Comparison of ENCODE assay signal across 23 cellular contexts in genomic region chr17:31249742-31250141, GRCh38. TPM values are rescaled to one million over a fixed set of nuclear protein-coding genes. Genes with fewer than 3 reads are reported as not detected.
DNase-seq lines count a peak whose midpoint lies in the region; ATAC-seq, FAIRE-seq and TF ChIP-seq lines count a peak whose summit lies in the region.
"Had no signal": no experiment of that assay in that cellular context is flagged by ENCODE, and none has a peak within 500 bp of the region (broad histone marks: within the 10 kb centered on the region; RNA-seq: fewer than 3 reads in every experiment).

No MANE protein-coding gene starts in this region.

- no peak overlapping the region for H2BK12ac ChIP-seq in neuronal stem cell (ENCODE audit: low read length)

- no peak overlapping the region for H2BK120ac ChIP-seq in neuronal stem cell (ENCODE audit: low read depth, low read length)

- H4K91ac ChIP-seq in neuronal stem cell (ENCODE audit: low read depth, low read length, poor library complexity) = no peak overlapping the region

- dilution Hi-C loops in keratinocyte (cut with MboI; ENCODE audit: extremely low pct_ligation_motif_present, low sequenced_read_pairs) = no loop called here

- H3K9me3 Mint-ChIP-seq in natural killer cell = no peaks in the 10 kb centered on the region
- H3K9me3 Mint-ChIP-seq in natural killer cell treated with Interleukin-12 subunit alpha and Interleukin-12 subunit beta and Interleukin-15 and Interleukin-18, amount 100 ng/mL, for 72 hours = no peaks in the 10 kb centered on the region
- no peaks in the 10 kb centered on the region for H3K9me3 Mint-ChIP-seq in astrocyte (ENCODE audit: unreplicated experiment)
- H3K9me3 Mint-ChIP-seq: CD8-positive, alpha-beta memory T cell had no signal

- H4K20me1 ChIP-seq in astrocyte (ENCODE audit: insufficient read depth, low read length) (no peaks in the 10 kb centered on the region), keratinocyte (ENCODE audit: control insufficient read depth, extremely low read depth, insufficient read depth, low read length) (no peaks in the 10 kb centered on the region)

- DNase-seq in natural killer cell = no peak
- no peak for DNase-seq in natural killer cell treated with Interleukin-12 subunit alpha and Interleukin-12 subunit beta and Interleukin-15 and Interleukin-18, amount 100 ng/mL, for 72 hours (ENCODE audit: low spot score)
- no peak for DNase-seq in astrocyte (ENCODE audit: low read depth)
- no peak for DNase-seq in keratinocyte (ENCODE audit: low read depth, low spot score)
- no peak for DNase-seq in OCI-M1 (lab: John Stamatoyannopoulos, UW)
- no peak for DNase-seq in NCI-H748 treated with DMSO at 0.1 percent for 48 hours (lab: John Stamatoyannopoulos, UW)
- no peak for DNase-seq in neuronal stem cell (ENCODE audit: low spot score)
- DNase-seq in spleen = no peak
- DNase-seq: activated CD8-positive, alpha-beta memory T cell treated with anti-CD3 and anti-CD28 coated beads, Interleukin-2, amount 10 ng/mL, durations not matched to agents 7 days and 5 days; activated gamma-delta T cell treated with Interleukin-2 at 50 U/mL for 16 hours; amygdala; CD8-positive, alpha-beta memory T cell; DMS79 treated with DMSO at 0.1 percent for 48 hours; NCI-H187 treated with DMSO at 0.1 percent for 48 hours; NCI-H446 treated with DMSO at 0.1 percent for 48 hours; Right ventricle myocardium superior; T-helper 17 cell; tibial artery had no signal

- no peak overlapping the region for H4K8ac ChIP-seq in neuronal stem cell (ENCODE audit: low read depth, low read length)

- H3K23ac ChIP-seq in neuronal stem cell (ENCODE audit: low read depth, low read length, poor library complexity) = no peak overlapping the region

- H3K9me1 ChIP-seq in keratinocyte (ENCODE audit: control insufficient read depth, extremely low read depth, insufficient read depth, low read length) = no peaks in the 10 kb centered on the region

- H3K79me2 ChIP-seq in astrocyte (ENCODE audit: insufficient read depth, low read length) (no peaks in the 10 kb centered on the region), keratinocyte (ENCODE audit: control insufficient read depth, insufficient read depth, low read length) (no peaks in the 10 kb centered on the region)
- H3K79me2 ChIP-seq: parathyroid adenoma had no signal

- H3K4me1 ChIP-seq in astrocyte (ENCODE audit: insufficient read depth, low read length) (peaks cover 17% of the 10 kb centered on the region), keratinocyte (ENCODE audit: control insufficient read depth, extremely low read depth, insufficient read depth, low read length) (peaks cover 45% of the 10 kb centered on the region), neuronal stem cell (ENCODE audit: control insufficient read depth in 2 of 2, insufficient read depth in 1 of 2, low read depth in 1 of 2, low read length in 2 of 2) (no peaks in the 10 kb centered on the region), spleen (peaks cover 0 to 28% (median 16%) of the 10 kb centered on the region in 6 donors)
- H3K4me1 ChIP-seq: tibial artery had no signal

- no peak overlapping the region for H2AK5ac ChIP-seq in neuronal stem cell (ENCODE audit: low read depth, low read length)

- no peaks in the 10 kb centered on the region for H3K9me3 ChIP-seq in astrocyte (ENCODE audit: insufficient read depth, low read depth, low read length)
- H3K9me3 ChIP-seq in keratinocyte (ENCODE audit: control insufficient read depth, low read depth, low read length) = no peaks in the 10 kb centered on the region
- no peaks in the 10 kb centered on the region for H3K9me3 ChIP-seq in neuronal stem cell (replicated peaks in 1 of 2; ENCODE audit: control insufficient read depth in 2 of 2, insufficient read depth in 1 of 2, low read depth in 1 of 2, low read length in 2 of 2)
- no peaks in the 10 kb centered on the region for H3K9me3 ChIP-seq in spleen
- H3K9me3 ChIP-seq: tibial artery had no signal

- H3K27me3 ChIP-seq in astrocyte (ENCODE audit: insufficient read depth, low read length) (no peaks in the 10 kb centered on the region), keratinocyte (ENCODE audit: control insufficient read depth, extremely low read depth, insufficient read depth, low read length) (no peaks in the 10 kb centered on the region), neuronal stem cell (ENCODE audit: control insufficient read depth in 3 of 3, insufficient read depth in 3 of 3, low read depth in 1 of 3, low read length in 3 of 3) (no peaks in the 10 kb centered on the region), spleen (replicated peaks in 1 of 7) (no peaks in the 10 kb centered on the region)
- H3K27me3 ChIP-seq: foreskin keratinocyte, tibial artery had no signal

- H2AFZ ChIP-seq in astrocyte (ENCODE audit: low read depth, low read length) (no peak overlapping the region), keratinocyte (ENCODE audit: control insufficient read depth, low read length) (no peak overlapping the region), neuronal stem cell (ENCODE audit: low read length) (no peak overlapping the region)
- H2AFZ ChIP-seq: parathyroid adenoma had no signal

- H3K4me1 Mint-ChIP-seq in natural killer cell = peaks cover 7 to 11% of the 10 kb centered on the region in 2 donors
- peaks cover 5 to 6% of the 10 kb centered on the region in 2 donors for H3K4me1 Mint-ChIP-seq in natural killer cell treated with Interleukin-12 subunit alpha and Interleukin-12 subunit beta and Interleukin-15 and Interleukin-18, amount 100 ng/mL, for 72 hours (ENCODE audit: low read depth in 2 of 2)
- H3K4me1 Mint-ChIP-seq in astrocyte (ENCODE audit: low read depth, unreplicated experiment) = peaks cover 20% of the 10 kb centered on the region

- no CpG with 5 or more reads among the region's 4 CpGs for WGBS in neuronal stem cell (ENCODE audit: extremely low coverage in 2 of 2, insufficient read length in 2 of 2, insufficient replicate concordance in 1 of 2), 2 donors
- 84 to 89% (median 86%) methylated on average over 4 of the region's 4 CpGs for WGBS in spleen, 5 donors

- TF ChIP-seq POLR2A in spleen (IDR thresholded peaks at IDR 0.05) = no peak

- H3K4me3 Mint-ChIP-seq in natural killer cell = no peak overlapping the region
- no peak overlapping the region for H3K4me3 Mint-ChIP-seq in natural killer cell treated with Interleukin-12 subunit alpha and Interleukin-12 subunit beta and Interleukin-15 and Interleukin-18, amount 100 ng/mL, for 72 hours
- no peak overlapping the region for H3K4me3 Mint-ChIP-seq in astrocyte (ENCODE audit: unreplicated experiment)
- H3K4me3 Mint-ChIP-seq: activated CD8-positive, alpha-beta memory T cell treated with anti-CD3 and anti-CD28 coated beads, Interleukin-2, amount 10 ng/mL, durations not matched to agents 7 days and 5 days; CD8-positive, alpha-beta memory T cell; T-helper 17 cell had no signal

- H3K79me1 ChIP-seq in neuronal stem cell (ENCODE audit: low read depth, low read length) = no peaks in the 10 kb centered on the region

- H2BK15ac ChIP-seq in neuronal stem cell (ENCODE audit: low read length) = no peak overlapping the region

- H3K4me2 ChIP-seq in astrocyte (ENCODE audit: low read length) (peak overlapping the region; percentile 33), keratinocyte (ENCODE audit: control insufficient read depth, extremely low read depth, insufficient read depth, low read depth, low read length) (no peak overlapping the region), neuronal stem cell (ENCODE audit: insufficient read depth, low read length, poor library complexity, severe bottlenecking) (no peak overlapping the region)

- FAIRE-seq in astrocyte (lab: Jason Lieb, UNC) (no peak), keratinocyte (lab: Jason Lieb, UNC) (peak; percentile 77)
- FAIRE-seq: endothelial cell of umbilical vein, HTR-8/SVneo had no signal

- H3K27me3 Mint-ChIP-seq in natural killer cell (ENCODE audit: low read depth in 2 of 2) (no peaks in the 10 kb centered on the region), astrocyte (ENCODE audit: low read depth, unreplicated experiment) (no peaks in the 10 kb centered on the region)
- no peaks in the 10 kb centered on the region for H3K27me3 Mint-ChIP-seq in natural killer cell treated with Interleukin-12 subunit alpha and Interleukin-12 subunit beta and Interleukin-15 and Interleukin-18, amount 100 ng/mL, for 72 hours
- H3K27me3 Mint-ChIP-seq: activated CD8-positive, alpha-beta memory T cell treated with anti-CD3 and anti-CD28 coated beads, Interleukin-2, amount 10 ng/mL, durations not matched to agents 7 days and 5 days; CD8-positive, alpha-beta memory T cell; T-helper 17 cell had no signal

- no peaks in the 10 kb centered on the region for H3K36me3 Mint-ChIP-seq in natural killer cell
- H3K36me3 Mint-ChIP-seq in natural killer cell treated with Interleukin-12 subunit alpha and Interleukin-12 subunit beta and Interleukin-15 and Interleukin-18, amount 100 ng/mL, for 72 hours = no peaks in the 10 kb centered on the region
- peaks cover 11% of the 10 kb centered on the region for H3K36me3 Mint-ChIP-seq in astrocyte (ENCODE audit: low read depth, unreplicated experiment)
- H3K36me3 Mint-ChIP-seq: activated CD8-positive, alpha-beta memory T cell treated with anti-CD3 and anti-CD28 coated beads, Interleukin-2, amount 10 ng/mL, durations not matched to agents 7 days and 5 days had no signal

- no peak overlapping the region for H3K14ac ChIP-seq in neuronal stem cell (ENCODE audit: low read length)

- no peak for ATAC-seq in natural killer cell
- ATAC-seq in natural killer cell treated with Interleukin-12 subunit alpha and Interleukin-12 subunit beta and Interleukin-15 and Interleukin-18, amount 100 ng/mL, for 72 hours = no peak
- ATAC-seq: activated CD8-positive, alpha-beta memory T cell treated with anti-CD3 and anti-CD28 coated beads, Interleukin-2, amount 10 ng/mL, durations not matched to agents 7 days and 5 days; T-helper 17 cell had no signal

- TF ChIP-seq CTCF in natural killer cell (IDR thresholded peaks at IDR 0.05) = no peak
- no peak for TF ChIP-seq CTCF in astrocyte (IDR thresholded peaks at IDR 0.05; ENCODE audit: insufficient read depth, low read depth, low read length)
- TF ChIP-seq CTCF in keratinocyte (optimal IDR thresholded peaks at IDR 0.05 in 1 of 3, IDR thresholded peaks at IDR 0.05 in 1 of 3, conservative IDR thresholded peaks at IDR 0.05 in 1 of 3; ENCODE audit: extremely low read depth in 1 of 3, insufficient read depth in 2 of 3, low read length in 3 of 3) = no peak
- no peak for TF ChIP-seq CTCF in spleen (IDR thresholded peaks at IDR 0.05 in 8 of 11, conservative IDR thresholded peaks at IDR 0.05 in 3 of 11)

- peak overlapping the region; percentile 59 to 80 for H3K27ac Mint-ChIP-seq in natural killer cell
- peak overlapping the region in 1 of 2 donors; percentile 71 for H3K27ac Mint-ChIP-seq in natural killer cell treated with Interleukin-12 subunit alpha and Interleukin-12 subunit beta and Interleukin-15 and Interleukin-18, amount 100 ng/mL, for 72 hours
- peak overlapping the region; percentile 81 for H3K27ac Mint-ChIP-seq in astrocyte (ENCODE audit: unreplicated experiment)
- H3K27ac Mint-ChIP-seq: activated CD8-positive, alpha-beta memory T cell treated with anti-CD3 and anti-CD28 coated beads, Interleukin-2, amount 10 ng/mL, durations not matched to agents 7 days and 5 days; T-helper 17 cell had no signal

- no peak overlapping the region for H3K4me3 ChIP-seq in astrocyte (ENCODE audit: insufficient read depth, low read depth, low read length)
- H3K4me3 ChIP-seq in keratinocyte (ENCODE audit: control insufficient read depth in 2 of 3, extremely low read depth in 1 of 3, insufficient read depth in 2 of 3, low read depth in 1 of 3, low read length in 3 of 3) = no peak overlapping the region
- H3K4me3 ChIP-seq in neuronal stem cell (ENCODE audit: low read length in 2 of 2) = no peak overlapping the region
- H3K4me3 ChIP-seq in spleen = no peak overlapping the region
- H3K4me3 ChIP-seq: coronary artery, tibial artery had no signal

- H3K27ac ChIP-seq in astrocyte (ENCODE audit: low read depth, low read length) (peak overlapping the region; percentile 63), keratinocyte (ENCODE audit: control insufficient read depth, insufficient read depth, low read length) (peak overlapping the region; percentile 37), neuronal stem cell (replicated peaks; ENCODE audit: low read length) (no peak overlapping the region), spleen (peak overlapping the region in 2 of 8 donors; percentile 12 to 26)
- H3K27ac ChIP-seq: coronary artery, foreskin keratinocyte, parathyroid adenoma, tibial artery had no signal

- peak overlapping the region; percentile 8 for H3K9ac ChIP-seq in astrocyte (ENCODE audit: low read length)
- no peak overlapping the region for H3K9ac ChIP-seq in keratinocyte (ENCODE audit: control insufficient read depth, extremely low read depth, insufficient read depth, low read length)
- H3K9ac ChIP-seq in neuronal stem cell (ENCODE audit: low read depth, low read length, poor library complexity) = no peak overlapping the region
- H3K9ac ChIP-seq: parathyroid adenoma had no signal

- H3K4ac ChIP-seq in neuronal stem cell (ENCODE audit: low read length) = no peak overlapping the region

- no peak overlapping the region for H3K18ac ChIP-seq in neuronal stem cell (ENCODE audit: low read length)

- H3K36me3 ChIP-seq in astrocyte (ENCODE audit: insufficient read depth, low read length) = peaks cover 11% of the 10 kb centered on the region
- H3K36me3 ChIP-seq in keratinocyte (ENCODE audit: control insufficient read depth in 2 of 2, extremely low read depth in 1 of 2, insufficient read depth in 2 of 2, low read length in 2 of 2) = peaks cover 0 to 3% of the 10 kb centered on the region in 2 experiments
- peaks cover 4 to 82% of the 10 kb centered on the region in 2 donors for H3K36me3 ChIP-seq in neuronal stem cell (replicated peaks in 1 of 2; ENCODE audit: control insufficient read depth in 2 of 2, insufficient read depth in 2 of 2, low read length in 2 of 2)
- peaks cover 0 to 34% (median 4%) of the 10 kb centered on the region in 6 donors for H3K36me3 ChIP-seq in spleen

- H2BK5ac ChIP-seq in neuronal stem cell (ENCODE audit: low read length) = no peak overlapping the region

- intact Hi-C loops in natural killer cell (cut with micrococcal nuclease) (no loop called here), spleen (cut with DNase I; ENCODE audit: low total_unique reads) (loop anchor here (10.0 kb wide), 1 partner anchor 55 kb away; no protein-coding TSS in a partner anchor)

RNA-seq across cellular contexts. Expression of gene OMG, which starts 47.3 kb away (rescaled TPM):
- 1 to 10 TPM in 2 of 3 donors, under 1 TPM in 1; 0.96 to 2.8 (median 1.3) TPM for total RNA-seq in natural killer cell
- total RNA-seq in natural killer cell treated with Interleukin-12 subunit alpha and Interleukin-12 subunit beta and Interleukin-15 and Interleukin-18, amount 100 ng/mL, for 72 hours = 1 to 10 TPM in 1 of 2 donors, under 1 TPM in 1; 0.48 to 1.4 TPM
- not detected in 2 replicates for total RNA-seq in astrocyte
- polyA plus RNA-seq in keratinocyte = not detected in 3 replicates
- polyA plus RNA-seq in keratinocyte (2011; ENCODE audit: low read depth) = not detected
- not detected in 2 replicates for polyA plus RNA-seq in keratinocyte (2011; cell fraction: cytosol; rRNA removed)
- polyA plus RNA-seq in keratinocyte (2011; cell fraction: nucleus; rRNA removed) = not detected in 2 replicates
- polyA plus RNA-seq in keratinocyte (2012; ENCODE audit: low replicate concordance) = 1.0 TPM in 1 of 2 replicates, not detected in the other
- not detected in 3 replicates for polyA minus RNA-seq in keratinocyte
- not detected for polyA minus RNA-seq in keratinocyte (2011; cell fraction: cytosol; rRNA and poly(A)+ RNA removed)
- not detected in 2 replicates for polyA minus RNA-seq in keratinocyte (2011; cell fraction: nucleus; rRNA and poly(A)+ RNA removed)
- polyA plus RNA-seq in neuronal stem cell (2013, experiment 1 of 2) = not detected
- not detected for polyA plus RNA-seq in neuronal stem cell (2013, experiment 2 of 2)
- total RNA-seq in spleen = 10 to 100 TPM in 1 of 7 donors, 1 to 10 TPM in 3, under 1 TPM in 2, not detected in 1; 0.44 to 14.5 (median 4.3) TPM
- polyA plus RNA-seq in spleen = 1 to 10 TPM in 1 of 3 donors, under 1 TPM in 2; 0.41 to 7.3 (median 0.94) TPM
- total RNA-seq: endothelial cell of umbilical vein, foreskin keratinocyte, Right ventricle myocardium superior had no signal
- polyA plus RNA-seq: CD8-positive, alpha-beta memory T cell; foreskin keratinocyte had no signal
